ENCODE assay signal across 10 cellular contexts in genomic region chr3:110069641-110070538, GRCh38.
A peak's percentile ranks its signal among the peaks of the same experiment; 100 is the strongest.
DNase-seq lines count a peak whose midpoint lies in the region; ATAC-seq, FAIRE-seq and TF ChIP-seq lines count a peak whose summit lies in the region.
"Had no signal": no experiment of that assay in that cellular context is flagged by ENCODE, and none has a peak within 500 bp of the region (broad histone marks: within the 10 kb centered on the region; RNA-seq: fewer than 3 reads in every experiment).

No MANE protein-coding gene starts in this region.

- peak; percentile 25 for DNase-seq in AG09319 (ENCODE audit: extremely low read depth, low read depth)
- peak; percentile 80 for DNase-seq in astrocyte of the spinal cord (ENCODE audit: low read depth, low spot score)
- no peak for DNase-seq in GM10266 (ENCODE audit: extremely low spot score)
- no peak for DNase-seq in posterior cingulate gyrus
- DNase-seq: CD4-positive, CD25-positive, alpha-beta regulatory T cell; NCI-H446 treated with DMSO at 0.1 percent for 48 hours had no signal

- in situ Hi-C loops in astrocyte of the spinal cord (cut with HindIII; ENCODE audit: low sequenced_read_pairs) = no loop called here

- TF ChIP-seq CTCF in AG09319 (IDR thresholded peaks at IDR 0.05; ENCODE audit: low read depth, low read length) (no peak), astrocyte of the spinal cord (IDR thresholded peaks at IDR 0.05; ENCODE audit: low read depth, low read length) (no peak), GM10266 (IDR thresholded peaks at IDR 0.05; ENCODE audit: control insufficient read depth, insufficient read depth, low read depth, missing control alignments) (no peak)

- H3K4me3 ChIP-seq in astrocyte of the spinal cord (ENCODE audit: low read depth, low read length) = no peak overlapping the region

- FAIRE-seq in islet of Langerhans (lab: Jason Lieb, UNC) = peak; percentile 100

- intact Hi-C loops in posterior cingulate gyrus (cut with DNase I) = no loop called here

- peak; percentile 61 for ATAC-seq in HG03066 (IDR thresholded peaks at IDR 0.05; ENCODE audit: low read depth, unreplicated experiment)
- no peak for ATAC-seq in GM18517 (IDR thresholded peaks at IDR 0.05; ENCODE audit: unreplicated experiment)
- ATAC-seq in HG02588 (IDR thresholded peaks at IDR 0.05; ENCODE audit: unreplicated experiment) = no peak

Comparison
In these comparisons a context has a peak if more than half of its experiments do, and no peak if none do; other contexts are left out.
1. DNase-seq: peak in AG09319 (single experiment) and astrocyte of the spinal cord (single experiment); none in GM10266 (single experiment) and posterior cingulate gyrus (0 of 10).